17 cellular contexts compared by ENCODE assay signal in the genomic region with DNA sequence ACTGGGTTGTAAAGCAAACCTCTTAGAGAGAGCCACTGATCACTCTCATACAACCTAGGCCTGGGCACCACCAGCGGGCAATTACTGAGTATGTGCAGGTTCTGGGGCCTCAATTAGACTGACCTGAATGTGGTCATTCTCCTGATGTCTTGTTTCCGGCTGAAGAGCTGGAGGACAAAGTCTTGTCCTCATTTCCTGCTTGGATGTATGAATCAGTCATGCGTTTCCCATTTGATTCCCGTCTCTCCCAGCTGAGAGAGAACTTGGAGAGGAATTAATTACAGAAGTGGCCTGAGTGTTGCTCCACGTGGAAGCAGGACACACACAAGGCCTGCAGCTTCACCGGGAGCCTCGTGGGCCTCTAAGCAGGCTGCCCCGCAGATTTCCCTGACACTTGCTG.
"Had no signal": no experiment of that assay in that cellular context is flagged by ENCODE, and none has a peak within 500 bp of the region (broad histone marks: within the 10 kb centered on the region; RNA-seq: fewer than 3 reads in every experiment).

No MANE protein-coding gene starts in this region.

- H3K27me3 ChIP-seq: breast epithelium, dorsolateral prefrontal cortex, esophagus muscularis mucosa, heart left ventricle, testis, upper lobe of right lung had no signal

- DNase-seq: activated CD4-positive, alpha-beta memory T cell treated with anti-CD3 and anti-CD28 coated beads for 36 hours; activated CD4-positive, alpha-beta T cell treated with anti-CD3 and anti-CD28 coated beads for 1 hour; activated gamma-delta T cell treated with Interleukin-2 at 50 U/mL for 16 hours; activated naive CD8-positive, alpha-beta T cell treated with anti-CD3 and anti-CD28 coated beads for 36 hours; activated T-cell treated with anti-CD3 and anti-CD28 coated beads, Interleukin-2, amount 50 U/mL, for 72 hours; dorsolateral prefrontal cortex; foreskin melanocyte; heart left ventricle; left ventricle myocardium superior; stimulated activated CD4-positive, alpha-beta T cell treated with anti-CD3 and anti-CD28 coated beads, Interleukin-4, amount 100 ng/mL, for 4 hours; stimulated activated naive CD8-positive, alpha-beta T cell treated with anti-CD3 and anti-CD28 coated beads, Interleukin-15, amount 100 ng/mL, for 72 hours; testis; upper lobe of right lung had no signal

- H2AFZ ChIP-seq: parathyroid adenoma had no signal

- H3K9me3 ChIP-seq: breast epithelium, heart left ventricle, testis, upper lobe of right lung had no signal

- H3K9ac ChIP-seq: parathyroid adenoma had no signal

- ATAC-seq: activated T-cell treated with anti-CD3 and anti-CD28 coated beads, Interleukin-2, amount 50 U/mL, for 72 hours; heart left ventricle; left ventricle myocardium superior; stimulated activated naive CD8-positive, alpha-beta T cell treated with anti-CD3 and anti-CD28 coated beads, Interleukin-15, amount 100 ng/mL, for 72 hours; upper lobe of right lung had no signal

- H3K4me1 ChIP-seq: breast epithelium, esophagus muscularis mucosa, heart left ventricle, parathyroid adenoma, testis, upper lobe of right lung had no signal

- H3K27ac ChIP-seq: breast epithelium, dorsolateral prefrontal cortex, esophagus muscularis mucosa, heart left ventricle, parathyroid adenoma, skin epidermis, testis, upper lobe of right lung had no signal

- H3K4me3 ChIP-seq: breast epithelium, dorsolateral prefrontal cortex, esophagus muscularis mucosa, heart left ventricle, skin epidermis, testis, upper lobe of right lung had no signal

- H3K79me2 ChIP-seq: parathyroid adenoma had no signal

- H3K36me3 ChIP-seq: breast epithelium, esophagus muscularis mucosa, heart left ventricle, upper lobe of right lung had no signal
